Comparison of ENCODE assay signal across 20 cellular contexts in the genomic region with DNA sequence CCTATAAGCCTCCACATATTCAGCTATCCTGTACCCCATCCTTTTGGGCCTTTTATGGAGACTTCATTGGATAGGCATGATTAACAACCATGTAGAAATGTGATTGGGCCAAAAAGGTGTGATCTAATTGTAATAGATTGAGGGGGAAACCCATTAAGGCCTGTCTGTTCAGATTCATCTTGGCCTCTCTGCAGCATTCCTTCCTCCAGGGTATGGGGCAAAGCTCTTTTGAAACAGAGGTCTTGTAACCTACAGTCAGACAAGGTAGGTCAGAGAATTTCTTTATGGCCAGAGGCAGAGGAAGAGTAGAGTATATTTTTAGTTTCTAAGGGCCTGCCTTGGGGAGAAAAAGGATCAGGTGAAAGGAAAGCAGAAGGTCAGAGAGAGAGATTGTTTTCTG.
DNase-seq lines count a peak whose midpoint lies in the region; TF ChIP-seq lines count a peak whose summit lies in the region.
"Had no signal": no experiment of that assay in that cellular context is flagged by ENCODE, and none has a peak within 500 bp of the region (broad histone marks: within the 10 kb centered on the region; RNA-seq: fewer than 3 reads in every experiment).

No MANE protein-coding gene starts in this region.

- H3K27me3 ChIP-seq in AG04450 (ENCODE audit: control insufficient read depth, insufficient read depth, low read length) (no peaks in the 10 kb centered on the region), trophoblast cell (ENCODE audit: insufficient read depth, low read length) (no peaks in the 10 kb centered on the region)

- no peaks in the 10 kb centered on the region for H3K27me3 Mint-ChIP-seq in activated CD4-positive, alpha-beta T cell treated with anti-CD3 and anti-CD28 coated beads, Interleukin-2, amount 10 ng/mL, durations not matched to agents 7 days and 5 days
- no peaks in the 10 kb centered on the region for H3K27me3 Mint-ChIP-seq in MCF 10A (ENCODE audit: insufficient read depth, unreplicated experiment)
- H3K27me3 Mint-ChIP-seq: B cell; CD4-positive, CD25-positive, alpha-beta regulatory T cell; CD8-positive, alpha-beta memory T cell had no signal

- DNase-seq in AG04450 (ENCODE audit: low read depth, low spot score), result no peak
- DNase-seq in epithelial cell of esophagus (ENCODE audit: low read depth), result peak; percentile 4
- DNase-seq in trophoblast cell, result peak in 1 of 2 donors; percentile 54
- no peak for DNase-seq in activated CD4-positive, alpha-beta T cell treated with anti-CD3 and anti-CD28 coated beads, Interleukin-2, amount 10 ng/mL, durations not matched to agents 7 days and 5 days
- DNase-seq in GM10266 (ENCODE audit: extremely low spot score), result no peak
- no peak for DNase-seq in MCF 10A (ENCODE audit: unreplicated experiment)
- DNase-seq: 8988T; C1 segment of cervical spinal cord; CD4-positive, CD25-positive, alpha-beta regulatory T cell; CD8-positive, alpha-beta memory T cell; COR-L47; DMS 273 treated with DMSO at 0.1 percent for 48 hours; DMS53; DND-41; EL; HCEC 1CT had no signal

- H3K9me3 ChIP-seq in AG04450 (ENCODE audit: control insufficient read depth, insufficient read depth, low read length) (no peaks in the 10 kb centered on the region), trophoblast cell (ENCODE audit: insufficient read depth, low read depth, low read length) (no peaks in the 10 kb centered on the region)

- H3K9ac ChIP-seq in trophoblast cell (ENCODE audit: low read length), result no peak overlapping the region

- TF ChIP-seq CTCF in AG04450 (IDR thresholded peaks at IDR 0.05; ENCODE audit: low read depth, low read length) (0 out of 2 replicates have a peak, but pooled peaks have one; percentile 7), VCaP (conservative IDR thresholded peaks at IDR 0.05) (no peak), epithelial cell of esophagus (IDR thresholded peaks at IDR 0.05; ENCODE audit: insufficient read depth, low read depth, low read length, missing control alignments) (no peak), GM10266 (IDR thresholded peaks at IDR 0.05; ENCODE audit: control insufficient read depth, insufficient read depth, low read depth, missing control alignments) (no peak), MCF 10A (IDR thresholded peaks at IDR 0.05; ENCODE audit: unreplicated experiment) (no peak)

- no peak overlapping the region for H3K18ac ChIP-seq in trophoblast cell (ENCODE audit: low read length)

- H3K27ac Mint-ChIP-seq in activated CD4-positive, alpha-beta T cell treated with anti-CD3 and anti-CD28 coated beads, Interleukin-2, amount 10 ng/mL, durations not matched to agents 7 days and 5 days, result no peak overlapping the region
- H3K27ac Mint-ChIP-seq in MCF 10A (ENCODE audit: low read depth, unreplicated experiment), result no peak overlapping the region
- H3K27ac Mint-ChIP-seq: B cell; CD4-positive, CD25-positive, alpha-beta regulatory T cell; CD8-positive, alpha-beta memory T cell; GM23338 had no signal

- no peak overlapping the region for H3K4me3 Mint-ChIP-seq in activated CD4-positive, alpha-beta T cell treated with anti-CD3 and anti-CD28 coated beads, Interleukin-2, amount 10 ng/mL, durations not matched to agents 7 days and 5 days
- no peak overlapping the region for H3K4me3 Mint-ChIP-seq in MCF 10A (ENCODE audit: unreplicated experiment)
- H3K4me3 Mint-ChIP-seq: B cell; CD4-positive, CD25-positive, alpha-beta regulatory T cell; CD8-positive, alpha-beta memory T cell; GM23338 had no signal

- peaks cover 12% of the 10 kb centered on the region for H3K36me3 Mint-ChIP-seq in activated CD4-positive, alpha-beta T cell treated with anti-CD3 and anti-CD28 coated beads, Interleukin-2, amount 10 ng/mL, durations not matched to agents 7 days and 5 days (ENCODE audit: low read depth)
- H3K36me3 Mint-ChIP-seq in MCF 10A (ENCODE audit: insufficient read depth, unreplicated experiment), result peaks cover 11% of the 10 kb centered on the region

- peak overlapping the region; percentile 30 for H2BK120ac ChIP-seq in trophoblast cell (ENCODE audit: insufficient read depth, low read length, poor library complexity)

- H3K4me3 ChIP-seq in AG04450 (ENCODE audit: low read depth, low read length) (no peak overlapping the region), epithelial cell of esophagus (ENCODE audit: low read length) (no peak overlapping the region), trophoblast cell (ENCODE audit: low read depth, low read length) (no peak overlapping the region)
- H3K4me3 ChIP-seq: GM23338 had no signal

- no peak overlapping the region for H3K4me2 ChIP-seq in trophoblast cell (ENCODE audit: low read length)
- H3K4me2 ChIP-seq: GM23338 had no signal

- no peak overlapping the region for H4K12ac ChIP-seq in trophoblast cell (ENCODE audit: low read depth, low read length)

- no peak overlapping the region for H2BK12ac ChIP-seq in trophoblast cell (ENCODE audit: low read length)

- H3K27ac ChIP-seq in AG04450 (ENCODE audit: low read depth, low read length) (no peak overlapping the region), VCaP (peak overlapping the region; percentile 51; the same call in 1 of the 2 replicates), trophoblast cell (ENCODE audit: low read depth, low read length) (peak overlapping the region; percentile 71)
- H3K27ac ChIP-seq: HL-60 had no signal

- H4K8ac ChIP-seq in trophoblast cell (ENCODE audit: low read depth, low read length), result no peak overlapping the region

- no peaks in the 10 kb centered on the region for H3K79me2 ChIP-seq in trophoblast cell (ENCODE audit: control insufficient read depth, insufficient read depth, low read length, poor library complexity)

- no peak overlapping the region for H3K4ac ChIP-seq in trophoblast cell (ENCODE audit: low read depth, low read length)

- H3K4me1 ChIP-seq in trophoblast cell (ENCODE audit: control insufficient read depth in 1 of 2, insufficient read depth in 2 of 2, low read length in 2 of 2), result peaks cover 7 to 10% of the 10 kb centered on the region in 2 experiments

- no peak overlapping the region for H3K14ac ChIP-seq in trophoblast cell (ENCODE audit: low read length)

- H3K9me3 Mint-ChIP-seq in activated CD4-positive, alpha-beta T cell treated with anti-CD3 and anti-CD28 coated beads, Interleukin-2, amount 10 ng/mL, durations not matched to agents 7 days and 5 days, result peaks cover 3% of the 10 kb centered on the region
- H3K9me3 Mint-ChIP-seq in MCF 10A (ENCODE audit: unreplicated experiment), result peaks cover 8% of the 10 kb centered on the region
- H3K9me3 Mint-ChIP-seq: CD4-positive, CD25-positive, alpha-beta regulatory T cell; GM23338 had no signal

- BruUV-seq in MCF 10A (replicated peaks; lab: Mats Ljungman, UMichigan), result no TSS peak

- intact Hi-C loops in MCF 10A (cut with micrococcal nuclease), result no loop called here

- H3K4me1 Mint-ChIP-seq in activated CD4-positive, alpha-beta T cell treated with anti-CD3 and anti-CD28 coated beads, Interleukin-2, amount 10 ng/mL, durations not matched to agents 7 days and 5 days, result no peaks in the 10 kb centered on the region
- H3K4me1 Mint-ChIP-seq in MCF 10A (ENCODE audit: insufficient read depth, unreplicated experiment), result no peaks in the 10 kb centered on the region
- H3K4me1 Mint-ChIP-seq: B cell; CD8-positive, alpha-beta memory T cell had no signal

- H2AFZ ChIP-seq in trophoblast cell (ENCODE audit: insufficient read depth, low read length, poor library complexity), result no peak overlapping the region
- H2AFZ ChIP-seq: GM23338 had no signal

- peaks cover 6% of the 10 kb centered on the region for H3K79me1 ChIP-seq in trophoblast cell (ENCODE audit: low read length)

- peak overlapping the region; percentile 61 for H2BK5ac ChIP-seq in trophoblast cell (ENCODE audit: low read depth, low read length, poor library complexity)

- H4K91ac ChIP-seq in trophoblast cell (ENCODE audit: low read depth, low read length), result no peak overlapping the region

- POLR2A ChIA-PET in AG04450 (lab: Yijun Ruan, JAX) (no interaction called here), MCF 10A (lab: Yijun Ruan, JAX) (no interaction called here)
- POLR2A ChIA-PET in activated CD4-positive, alpha-beta T cell treated with anti-CD3 and anti-CD28 coated beads, Interleukin-2, amount 10 ng/mL, durations not matched to agents 7 days and 5 days (lab: Charles Lee), result no interaction called here

- no peak overlapping the region for H2AK5ac ChIP-seq in trophoblast cell (ENCODE audit: low read length)

- CTCF ChIA-PET in AG04450 (lab: Charles Lee), result no interaction called here
- CTCF ChIA-PET in activated CD4-positive, alpha-beta T cell treated with anti-CD3 and anti-CD28 coated beads, Interleukin-2, amount 10 ng/mL, durations not matched to agents 7 days and 5 days (lab: Charles Lee), result interaction anchor here (1.0 kb wide), 1 partner anchor 29 kb away, joined by 3 read pairs; no protein-coding TSS in a partner anchor
- CTCF ChIA-PET in MCF 10A (lab: Yijun Ruan, JAX), result interaction anchor here (1.7 kb wide), 1 partner anchor 25 kb away, joined by 6 read pairs; no protein-coding TSS in a partner anchor

- no peak overlapping the region for H3K23ac ChIP-seq in trophoblast cell (ENCODE audit: low read length)

- H3K36me3 ChIP-seq in trophoblast cell (ENCODE audit: control insufficient read depth in 1 of 2, insufficient read depth in 2 of 2, low read length in 2 of 2), result no peaks in the 10 kb centered on the region
